In genomic region chr9:35675732-35676392, GRCh38 we compare ENCODE assay signal across 8 cellular contexts. TPM values are rescaled to one million over a fixed set of nuclear protein-coding genes. Genes with fewer than 3 reads are reported as not detected.
A peak's percentile ranks its signal among the peaks of the same experiment; 100 is the strongest.
DNase-seq lines count a peak whose midpoint lies in the region; ATAC-seq and TF ChIP-seq lines count a peak whose summit lies in the region.

No MANE protein-coding gene starts in this region.

- CTCF ChIA-PET in T-cell (lab: Charles Lee): interaction anchor here in 1 of 2 donors (0.6 to 1.0 kb wide), 3 partner anchors 18 to 21 kb away, joined by 3 to 5 read pairs (median 4); partner anchors contain the start of genes CCDC107 and RMRP

- H3K36me3 Mint-ChIP-seq in CD4-positive, CD25-positive, alpha-beta regulatory T cell: no peaks in the 10 kb centered on the region
- H3K36me3 Mint-ChIP-seq in T-cell: no peaks in the 10 kb centered on the region
- H3K36me3 Mint-ChIP-seq in nephron progenitor cell (ENCODE audit: low read depth): no peaks in the 10 kb centered on the region

- POLR2A ChIA-PET in T-cell (lab: Charles Lee): no interaction called here

- H3K27me3 Mint-ChIP-seq in CD4-positive, CD25-positive, alpha-beta regulatory T cell: peaks cover 38% of the 10 kb centered on the region
- peaks cover 3 to 8% of the 10 kb centered on the region in 2 donors for H3K27me3 Mint-ChIP-seq in T-cell
- peaks cover 34% of the 10 kb centered on the region for H3K27me3 Mint-ChIP-seq in nephron progenitor cell (ENCODE audit: low read depth, poor library complexity)

- ATAC-seq in CD4-positive, CD25-positive, alpha-beta regulatory T cell (ENCODE audit: low read depth in 2 of 2): peak; percentile 31 to 34
- ATAC-seq in T-cell (replicated peaks in 1 of 4) (peak; percentile 37 to 71 (median 70)), esophagus mucosa (peak; percentile 46), GM21619 (IDR thresholded peaks at IDR 0.05; ENCODE audit: unreplicated experiment) (no peak), GM21447 (IDR thresholded peaks at IDR 0.05; ENCODE audit: unreplicated experiment) (no peak), GM21576 (IDR thresholded peaks at IDR 0.05; ENCODE audit: unreplicated experiment) (no peak)

- peaks cover 0 to 15% (median 4%) of the 10 kb centered on the region in 4 donors for H3K4me1 Mint-ChIP-seq in CD4-positive, CD25-positive, alpha-beta regulatory T cell
- H3K4me1 Mint-ChIP-seq in T-cell (peaks cover 13 to 17% (median 15%) of the 10 kb centered on the region in 3 donors), nephron progenitor cell (peaks cover 45% of the 10 kb centered on the region)

- no peak overlapping the region for H3K27ac ChIP-seq in CD4-positive, CD25-positive, alpha-beta regulatory T cell (ENCODE audit: insufficient read depth, low read length, poor library complexity, severe bottlenecking)

- no peak overlapping the region for H3K27ac Mint-ChIP-seq in CD4-positive, CD25-positive, alpha-beta regulatory T cell
- H3K27ac Mint-ChIP-seq in T-cell (peak overlapping the region in 1 of 2 donors; percentile 69), nephron progenitor cell (no peak overlapping the region)

- peaks cover 6% of the 10 kb centered on the region for H3K27me3 ChIP-seq in CD4-positive, CD25-positive, alpha-beta regulatory T cell (ENCODE audit: control insufficient read depth, insufficient read depth, low read length)

- peak overlapping the region in 3 of 4 donors; percentile 56 to 78 (median 72) for H3K4me3 Mint-ChIP-seq in CD4-positive, CD25-positive, alpha-beta regulatory T cell
- H3K4me3 Mint-ChIP-seq in T-cell (peak overlapping the region; percentile 59 to 85 (median 76)), nephron progenitor cell (peak overlapping the region; percentile 77)

- H3K36me3 ChIP-seq in CD4-positive, CD25-positive, alpha-beta regulatory T cell (ENCODE audit: control insufficient read depth, insufficient read depth, low read length): no peaks in the 10 kb centered on the region

- peaks cover 0 to 1% (median 0%) of the 10 kb centered on the region in 7 donors for H3K9me3 Mint-ChIP-seq in CD4-positive, CD25-positive, alpha-beta regulatory T cell
- no peaks in the 10 kb centered on the region for H3K9me3 Mint-ChIP-seq in T-cell
- no peaks in the 10 kb centered on the region for H3K9me3 Mint-ChIP-seq in nephron progenitor cell

- no peak for TF ChIP-seq CTCF in nephron progenitor cell (IDR thresholded peaks at IDR 0.05)

- peaks cover 11% of the 10 kb centered on the region for H3K4me1 ChIP-seq in CD4-positive, CD25-positive, alpha-beta regulatory T cell (ENCODE audit: control insufficient read depth, insufficient read depth, low read length, poor library complexity, severe bottlenecking)

- H3K9me3 ChIP-seq in CD4-positive, CD25-positive, alpha-beta regulatory T cell (ENCODE audit: control insufficient read depth in 2 of 2, low read length in 2 of 2): no peaks in the 10 kb centered on the region

- no peak overlapping the region for H3K4me3 ChIP-seq in CD4-positive, CD25-positive, alpha-beta regulatory T cell (ENCODE audit: low read depth, low read length)

- peak in 1 of 3 donors; percentile 20 for DNase-seq in CD4-positive, CD25-positive, alpha-beta regulatory T cell
- peak in 5 of 34 experiments; percentile 21 to 33 (median 28) for DNase-seq in T-cell
- peak; percentile 94 for DNase-seq in nephron progenitor cell
- no peak for DNase-seq in NCI-H82 treated with DMSO at 0.1 percent for 48 hours (lab: John Stamatoyannopoulos, UW; ENCODE audit: unreplicated experiment)

RNA-seq across cellular contexts. Expression of gene CA9, which starts 2.1 kb away (rescaled TPM):
- total RNA-seq in CD4-positive, CD25-positive, alpha-beta regulatory T cell: not detected
- under 1 TPM in 1 of 4 donors, not detected in 3; 0.48 TPM for polyA plus RNA-seq in CD4-positive, CD25-positive, alpha-beta regulatory T cell
- total RNA-seq in T-cell (under 1 TPM in 2 of 5 donors, not detected in 3; 0.19 to 0.46 TPM), esophagus mucosa (1.6 TPM)

RNA-seq across cellular contexts. Expression of gene ARHGEF39, which starts 10.9 kb away (rescaled TPM):
- 0.84 TPM for total RNA-seq in CD4-positive, CD25-positive, alpha-beta regulatory T cell
- polyA plus RNA-seq in CD4-positive, CD25-positive, alpha-beta regulatory T cell: under 1 TPM; 0.36 to 0.66 (median 0.44) TPM
- total RNA-seq in T-cell (1 to 10 TPM in 2 of 5 donors, under 1 TPM in 3; 0.12 to 1.3 (median 0.57) TPM), esophagus mucosa (2.4 TPM)

RNA-seq across cellular contexts. Expression of gene TPM2, which starts 13.9 kb away (rescaled TPM):
- total RNA-seq in CD4-positive, CD25-positive, alpha-beta regulatory T cell: 38.8 TPM
- not detected for polyA plus RNA-seq in CD4-positive, CD25-positive, alpha-beta regulatory T cell
- 10 to 100 TPM; 21.4 to 66.0 (median 57.5) TPM for total RNA-seq in T-cell
- 31.2 TPM for total RNA-seq in esophagus mucosa

RNA-seq across cellular contexts. Expression of gene CCDC107, which starts 17.8 kb away (rescaled TPM):
- 31.2 TPM for total RNA-seq in CD4-positive, CD25-positive, alpha-beta regulatory T cell
- polyA plus RNA-seq in CD4-positive, CD25-positive, alpha-beta regulatory T cell: 10 to 100 TPM; 65.8 to 83.2 (median 71.7) TPM
- total RNA-seq in T-cell: 10 to 100 TPM; 17.7 to 29.8 (median 27.5) TPM
- total RNA-seq in esophagus mucosa: 7.9 TPM

RNA-seq across cellular contexts. Expression of gene RMRP, which starts 18.0 kb away (rescaled TPM):
- 6,542 TPM for total RNA-seq in CD4-positive, CD25-positive, alpha-beta regulatory T cell
- not detected for polyA plus RNA-seq in CD4-positive, CD25-positive, alpha-beta regulatory T cell
- total RNA-seq in T-cell: over 10,000 TPM; 10,537 to 37,987 (median 30,491) TPM
- 5,550 TPM for total RNA-seq in esophagus mucosa

Comparison
In these comparisons a context has a peak if more than half of its experiments do, and no peak if none do; other contexts are left out.
1. ATAC-seq: peak in CD4-positive, CD25-positive, alpha-beta regulatory T cell (2 of 2), T-cell (4 of 4) and esophagus mucosa (single experiment); none in GM21619 (single experiment), GM21447 (single experiment) and GM21576 (single experiment).
2. Peak in every context shown above with its lines, with median percentiles within 50 percentile points of each other: H3K4me3 Mint-ChIP-seq.